Comparison of ENCODE assay signal across 14 cellular contexts in genomic region chr17:20555135-20556010, GRCh38. TPM values are rescaled to one million over a fixed set of nuclear protein-coding genes. Genes with fewer than 3 reads are reported as not detected.
"Had no signal": no experiment of that assay in that cellular context is flagged by ENCODE, and none has a peak within 500 bp of the region (broad histone marks: within the 10 kb centered on the region; RNA-seq: fewer than 3 reads in every experiment).

No MANE protein-coding gene starts in this region.

RNA-seq across cellular contexts. Expression of gene CDRT15L2, which starts 24.2 kb away (rescaled TPM):
- total RNA-seq: activated CD4-positive, alpha-beta memory T cell treated with anti-CD3 and anti-CD28 coated beads for 36 hours; adrenal gland; chondrocyte; fibroblast of lung; foreskin keratinocyte; hepatocyte; left cardiac atrium; lung microvascular endothelial cell; myocyte; pancreas; pulmonary artery endothelial cell; sigmoid colon; SJSA1; vagina had no signal
- polyA plus RNA-seq: adrenal gland, fibroblast of lung, foreskin keratinocyte, hepatocyte, pancreas, sigmoid colon had no signal
